Comparison of ENCODE assay signal across 8 cellular contexts in the genomic region with DNA sequence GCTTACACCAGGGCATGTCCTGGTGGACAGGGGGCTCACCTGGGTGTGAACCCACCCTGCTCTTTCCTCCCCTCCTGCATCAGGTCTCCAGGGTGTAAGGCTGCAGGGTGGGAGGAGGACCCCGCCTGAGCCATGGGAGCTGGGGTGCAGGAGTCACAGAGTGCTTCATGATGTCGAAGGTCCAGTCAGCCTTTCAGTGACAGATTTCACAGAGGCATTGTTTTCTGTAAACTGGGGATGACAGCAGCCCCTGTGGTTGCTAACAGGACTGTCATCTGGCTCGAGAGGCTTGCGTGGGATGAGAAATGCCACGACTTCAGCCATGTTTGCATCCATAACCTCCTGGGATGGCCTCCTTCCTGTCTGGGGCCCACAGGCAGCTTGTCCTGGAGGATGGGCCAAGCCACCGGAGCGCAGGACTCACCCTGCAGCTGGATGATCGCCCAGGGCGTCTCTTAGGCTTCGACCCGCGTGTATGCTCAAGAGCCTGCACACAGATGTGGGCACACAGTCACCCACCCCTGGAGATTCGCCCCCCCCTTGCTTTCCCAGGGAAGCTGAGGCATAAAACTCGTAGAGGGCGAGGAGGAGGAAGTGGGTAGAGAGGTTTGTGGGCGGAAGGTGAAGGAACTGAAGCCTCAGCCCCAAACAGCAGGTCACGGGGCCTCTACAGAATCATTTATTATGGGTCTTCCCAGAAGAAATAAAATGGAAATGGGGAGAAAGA. TPM values are rescaled to one million over a fixed set of nuclear protein-coding genes. Genes with fewer than 3 reads are reported as not detected.
A peak's percentile ranks its signal among the peaks of the same experiment; 100 is the strongest.
DNase-seq lines count a peak whose midpoint lies in the region; ATAC-seq, FAIRE-seq and TF ChIP-seq lines count a peak whose summit lies in the region.

No MANE protein-coding gene starts in this region.

- no peaks in the 10 kb centered on the region for H3K36me3 ChIP-seq in osteoblast (ENCODE audit: insufficient read depth, low read length)

- no peaks in the 10 kb centered on the region for H3K9me3 ChIP-seq in osteoblast (ENCODE audit: low read depth, low read length)

- no peaks in the 10 kb centered on the region for H3K79me2 ChIP-seq in osteoblast (ENCODE audit: insufficient read depth, low read length)

- peak overlapping the region; percentile 16 for H3K4me2 ChIP-seq in osteoblast (ENCODE audit: insufficient read depth, low read length)

- H3K4me3 ChIP-seq in osteoblast (ENCODE audit: insufficient read depth, low read length) = peak overlapping the region; percentile 10

- no peaks in the 10 kb centered on the region for H3K36me3 Mint-ChIP-seq in chondrocyte (ENCODE audit: low read depth)

- TF ChIP-seq POLR2A in GM12891 (IDR thresholded peaks at IDR 0.05; ENCODE audit: low read depth, low read length) = no peak

- TF ChIP-seq CTCF in chondrocyte (IDR thresholded peaks at IDR 0.05) (no peak), osteoblast (IDR thresholded peaks at IDR 0.05; ENCODE audit: extremely low read depth, low read depth, low read length) (no peak), foreskin keratinocyte (conservative IDR thresholded peaks at IDR 0.05) (no peak)

- H3K9me3 Mint-ChIP-seq in chondrocyte (ENCODE audit: low read depth) = no peaks in the 10 kb centered on the region

- peak overlapping the region; percentile 88 for H2AFZ ChIP-seq in osteoblast (ENCODE audit: low read length)

- peak overlapping the region; percentile 48 for H3K27ac ChIP-seq in osteoblast (ENCODE audit: low read depth, low read length)
- H3K27ac ChIP-seq in foreskin keratinocyte = no peak overlapping the region

- no peak for ATAC-seq in GM18520 (IDR thresholded peaks at IDR 0.05; ENCODE audit: unreplicated experiment)
- no peak for ATAC-seq in HG02763 (IDR thresholded peaks at IDR 0.05; ENCODE audit: unreplicated experiment)
- ATAC-seq in foreskin keratinocyte = no peak

- H3K4me3 Mint-ChIP-seq in chondrocyte (ENCODE audit: unreplicated experiment) = peak overlapping the region; percentile 31

- H3K4me1 Mint-ChIP-seq in chondrocyte (ENCODE audit: low read depth) = peaks cover 28% of the 10 kb centered on the region

- no peaks in the 10 kb centered on the region for H4K20me1 ChIP-seq in osteoblast (ENCODE audit: insufficient read depth, low read length)

- H3K27me3 ChIP-seq in osteoblast (ENCODE audit: insufficient read depth, low read length) = no peaks in the 10 kb centered on the region
- H3K27me3 ChIP-seq in foreskin keratinocyte = peaks cover 7% of the 10 kb centered on the region

- H3K27ac Mint-ChIP-seq in chondrocyte (ENCODE audit: unreplicated experiment) = peak overlapping the region; percentile 94

- peak; percentile 89 for FAIRE-seq in GM12891 (lab: Jason Lieb, UNC)

- H3K4me1 ChIP-seq in osteoblast (ENCODE audit: insufficient read depth, low read length) (peaks cover 20% of the 10 kb centered on the region), foreskin keratinocyte (peaks cover 4% of the 10 kb centered on the region)

- no peaks in the 10 kb centered on the region for H3K27me3 Mint-ChIP-seq in chondrocyte (ENCODE audit: low read depth)

- DNase-seq in GM12891 (ENCODE audit: insufficient read length, low spot score) (no peak), chondrocyte (ENCODE audit: low spot score) (no peak), osteoblast (ENCODE audit: insufficient read length, low spot score, missing footprints) (peak; percentile 99), A172 (ENCODE audit: low spot score) (no peak), foreskin keratinocyte (no peak)

TF ChIP-seq in GM12891, 5 proteins besides CTCF, POLR2A, EP300 and RAD21:
- TF ChIP-seq SPI1 (IDR thresholded peaks at IDR 0.05; ENCODE audit: low read depth, low read length) (peak; percentile 80), POU2F2 (IDR thresholded peaks at IDR 0.05; ENCODE audit: low read depth, low read length) (no peak), PAX5 (IDR thresholded peaks at IDR 0.05; ENCODE audit: insufficient read depth, low read length, severe bottlenecking) (no peak), POLR2AphosphoS5 (IDR thresholded peaks at IDR 0.05; ENCODE audit: low read depth, low read length) (no peak), TAF1 (IDR thresholded peaks at IDR 0.05; ENCODE audit: low read depth, low read length) (no peak)

TF ChIP-seq in PFSK-1, 5 proteins besides CTCF, POLR2A, EP300 and RAD21:
- no peak for TF ChIP-seq REST (IDR thresholded peaks at IDR 0.05; ENCODE audit: insufficient read depth in 1 of 2, low read depth in 2 of 2, low read length in 2 of 2)
- TF ChIP-seq TAF1 (IDR thresholded peaks at IDR 0.05; ENCODE audit: borderline replicate concordance, insufficient read depth, low read length) = no peak
- TF ChIP-seq FOXP2 (optimal IDR thresholded peaks at IDR 0.05; ENCODE audit: borderline replicate concordance, extremely low read depth, extremely low read length, insufficient read depth) = peak; percentile 60
- TF ChIP-seq POLR2AphosphoS5 (IDR thresholded peaks at IDR 0.05; ENCODE audit: low read depth, low read length) = no peak
- no peak for TF ChIP-seq SIN3A (IDR thresholded peaks at IDR 0.05; ENCODE audit: borderline replicate concordance, insufficient read depth, low read length)

RNA-seq across cellular contexts. Expression of gene NANOS3, which starts 4.9 kb away (rescaled TPM):
- polyA plus RNA-seq in GM12891 (2012; ENCODE audit: low read depth, missing spikeins) = 2.0 TPM
- 4.2 TPM for polyA plus RNA-seq in PFSK-1 (2012; ENCODE audit: insufficient read length, low read depth)
- total RNA-seq in chondrocyte = 4.4 to 6.7 TPM (median 4.7 TPM) in 3 replicates
- 0.59 TPM in 1 of 2 replicates, not detected in the other for total RNA-seq in osteoblast
- total RNA-seq in A172 (2014; rRNA removed; shearing (Covaris generic)) = not detected in 2 replicates
- 0.56 and 1.2 TPM in 2 replicates for total RNA-seq in foreskin keratinocyte
- polyA plus RNA-seq in foreskin keratinocyte = 0.64 and 1.3 TPM in 2 replicates

RNA-seq across cellular contexts. Expression of gene BRME1, which starts 24.1 kb away (rescaled TPM):
- polyA plus RNA-seq in GM12891 (2012; ENCODE audit: low read depth, missing spikeins) = 0.56 TPM
- polyA plus RNA-seq in PFSK-1 (2012; ENCODE audit: insufficient read length, low read depth) = 1.1 TPM
- total RNA-seq in chondrocyte (2.9 to 3.5 TPM (median 3.0 TPM) in 3 replicates), osteoblast (0.59 and 0.72 TPM in 2 replicates), foreskin keratinocyte (0.68 and 0.78 TPM in 2 replicates)
- total RNA-seq in A172 (2014; rRNA removed; shearing (Covaris generic)) = 0.48 and 3.0 TPM in 2 replicates
- polyA plus RNA-seq in foreskin keratinocyte = 0.33 and 0.58 TPM in 2 replicates

RNA-seq across cellular contexts. Expression of gene CC2D1A, which starts 24.1 kb away (rescaled TPM):
- 11.5 TPM for polyA plus RNA-seq in GM12891 (2012; ENCODE audit: low read depth, missing spikeins)
- polyA plus RNA-seq in PFSK-1 (2012; ENCODE audit: insufficient read length, low read depth) = 56.4 TPM
- total RNA-seq in chondrocyte (33.7 to 42.9 TPM (median 35.2 TPM) in 3 replicates), osteoblast (19.2 and 22.4 TPM in 2 replicates), foreskin keratinocyte (28.9 and 29.0 TPM in 2 replicates)
- 29.7 and 30.8 TPM in 2 replicates for total RNA-seq in A172 (2014; rRNA removed; shearing (Covaris generic))
- polyA plus RNA-seq in foreskin keratinocyte = 25.9 and 27.9 TPM in 2 replicates

RNA-seq across cellular contexts. Expression of gene PODNL1, which starts 56.4 kb away (rescaled TPM):
- polyA plus RNA-seq in GM12891 (2012; ENCODE audit: low read depth, missing spikeins) = 0.08 TPM
- 2.0 TPM for polyA plus RNA-seq in PFSK-1 (2012; ENCODE audit: insufficient read length, low read depth)
- 5.7 to 8.9 TPM (median 8.7 TPM) in 3 replicates for total RNA-seq in chondrocyte
- total RNA-seq in osteoblast = 4.0 and 6.5 TPM in 2 replicates
- total RNA-seq in A172 (2014; rRNA removed; shearing (Covaris generic)) = 1.1 and 2.7 TPM in 2 replicates
- total RNA-seq in foreskin keratinocyte = 0.28 and 0.44 TPM in 2 replicates
- 0.39 and 0.99 TPM in 2 replicates for polyA plus RNA-seq in foreskin keratinocyte
